In genomic region chr2:171009386-171009785, GRCh38 we compare ENCODE assay signal across 14 cellular contexts.
"Had no signal": no experiment of that assay in that cellular context is flagged by ENCODE, and none has a peak within 500 bp of the region (broad histone marks: within the 10 kb centered on the region; RNA-seq: fewer than 3 reads in every experiment).

No MANE protein-coding gene starts in this region.

- H3K27ac Mint-ChIP-seq: stimulated activated naive CD8-positive, alpha-beta T cell treated with anti-CD3 and anti-CD28 coated beads, Interleukin-15, Interleukin-2, amounts not matched to agents 100 ng/mL and 50 ng/mL, for 24 hours had no signal

- H3K4me3 Mint-ChIP-seq: endodermal cell; naive thymus-derived CD8-positive, alpha-beta T cell; stimulated activated naive CD8-positive, alpha-beta T cell treated with anti-CD3 and anti-CD28 coated beads, Interleukin-15, Interleukin-2, amounts not matched to agents 100 ng/mL and 50 ng/mL, for 24 hours had no signal

- DNase-seq: effector CD4-positive, alpha-beta T cell; endodermal cell; foreskin keratinocyte; head of caudate nucleus; hippocampal formation; left colon; left ventricle myocardium superior; naive thymus-derived CD8-positive, alpha-beta T cell; sigmoid colon; stimulated activated CD4-positive, alpha-beta T cell treated with anti-CD3 and anti-CD28 coated beads, Interleukin-2, amount 100 ng/mL, for 24 hours; stimulated activated CD4-positive, alpha-beta T cell treated with anti-CD3 and anti-CD28 coated beads, Interleukin-4, amount 100 ng/mL, for 4 hours; testis; upper lobe of right lung had no signal

- ATAC-seq: foreskin keratinocyte; left colon; left ventricle myocardium superior; naive thymus-derived CD8-positive, alpha-beta T cell; upper lobe of right lung had no signal

- H3K27me3 Mint-ChIP-seq: naive thymus-derived CD8-positive, alpha-beta T cell; stimulated activated naive CD8-positive, alpha-beta T cell treated with anti-CD3 and anti-CD28 coated beads, Interleukin-15, Interleukin-2, amounts not matched to agents 100 ng/mL and 50 ng/mL, for 24 hours had no signal

- H3K9me3 Mint-ChIP-seq: endodermal cell; naive thymus-derived CD8-positive, alpha-beta T cell; stimulated activated naive CD8-positive, alpha-beta T cell treated with anti-CD3 and anti-CD28 coated beads, Interleukin-15, Interleukin-2, amounts not matched to agents 100 ng/mL and 50 ng/mL, for 24 hours had no signal
